Comparison of ENCODE assay signal across 8 cellular contexts in the genomic region with DNA sequence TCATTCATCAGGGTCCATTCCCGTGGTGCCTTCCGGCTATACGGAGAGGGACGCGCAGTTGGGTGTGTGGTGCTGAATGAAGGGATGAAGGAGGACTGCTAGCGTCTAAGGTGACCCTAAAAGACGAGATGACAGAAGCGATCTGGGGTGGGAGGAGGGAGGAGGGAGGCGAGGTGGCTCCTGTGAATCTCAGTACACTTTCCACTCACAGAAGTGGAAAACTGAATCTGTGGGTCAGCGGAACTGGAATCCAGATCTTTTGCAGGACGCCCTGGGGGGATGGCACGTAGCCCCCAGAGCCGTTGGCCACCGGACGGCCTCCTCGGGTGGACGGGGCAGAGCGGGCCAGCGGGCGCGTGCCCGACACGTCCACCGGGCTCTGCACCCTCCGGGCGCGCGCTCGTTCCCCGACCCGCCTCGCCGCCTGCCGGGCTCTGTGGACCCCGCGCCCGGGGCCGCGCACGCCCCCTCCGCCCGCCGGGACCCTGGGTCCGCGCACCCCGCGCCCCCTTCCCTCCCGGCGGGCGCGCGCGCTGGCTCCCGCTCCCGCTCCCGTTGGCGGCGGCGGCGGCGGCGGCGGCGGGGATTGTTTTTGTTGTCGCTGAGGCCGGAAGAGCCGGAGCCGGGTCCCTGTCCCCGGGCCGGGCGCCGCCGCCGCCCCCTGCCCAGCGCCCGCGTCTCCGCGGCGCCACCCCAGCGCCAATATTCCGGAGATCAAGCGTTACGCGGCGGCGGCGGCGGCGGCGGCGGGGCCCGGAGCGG. TPM values are rescaled to one million over a fixed set of nuclear protein-coding genes. Genes with fewer than 3 reads are reported as not detected.
DNase-seq lines count a peak whose midpoint lies in the region; ATAC-seq, FAIRE-seq and TF ChIP-seq lines count a peak whose summit lies in the region.

AGO4 (plus strand) TSS at position 403 of the 762 bp plus-strand sequence. CDS start 401 bp downstream, outside the sequence.

- no peaks in the 10 kb centered on the region for H4K20me1 ChIP-seq in endothelial cell of umbilical vein (replicated peaks; ENCODE audit: control insufficient read depth, extremely low read depth, insufficient read depth, low read length)

- no peak for FAIRE-seq in endothelial cell of umbilical vein (lab: Jason Lieb, UNC)

- H3K4me1 ChIP-seq in A673 (ENCODE audit: insufficient read depth, low read length, poor library complexity, severe bottlenecking), result no peaks in the 10 kb centered on the region
- H3K4me1 ChIP-seq in endothelial cell of umbilical vein (ENCODE audit: control insufficient read depth, extremely low read depth, insufficient read depth, low read length), result peaks cover 12% of the 10 kb centered on the region
- peaks cover 3 to 6% of the 10 kb centered on the region in 2 donors for H3K4me1 ChIP-seq in lung (ENCODE audit: control insufficient read depth in 2 of 2, insufficient read depth in 2 of 2, low read length in 2 of 2)

- H3K4me3 ChIP-seq in A673 (ENCODE audit: low read depth, low read length, poor library complexity, severe bottlenecking) (peak within 1 kb of the TSS; percentile 86), endothelial cell of umbilical vein (replicated peaks in 1 of 3; ENCODE audit: insufficient read depth in 1 of 3, low read depth in 1 of 3, low read length in 3 of 3) (peak within 1 kb of the TSS; percentile 71 to 93 (median 85)), lung (peak within 1 kb of the TSS; percentile 85)

- H3K9me3 ChIP-seq in A673 (ENCODE audit: low read depth, low read length, poor library complexity, severe bottlenecking), result no peaks in the 10 kb centered on the region
- no peaks in the 10 kb centered on the region for H3K9me3 ChIP-seq in endothelial cell of umbilical vein (replicated peaks; ENCODE audit: control insufficient read depth, insufficient read depth, low read length)
- H3K9me3 ChIP-seq in lung (ENCODE audit: control insufficient read depth in 2 of 2, insufficient read depth in 1 of 2, low read length in 1 of 2), result no peaks in the 10 kb centered on the region

- H3K27me3 ChIP-seq in A673 (replicated peaks; ENCODE audit: insufficient read depth, low read depth, low read length, poor library complexity) (no peaks in the 10 kb centered on the region), endothelial cell of umbilical vein (ENCODE audit: control insufficient read depth in 2 of 2, insufficient read depth in 2 of 2, low read length in 2 of 2) (no peaks in the 10 kb centered on the region), lung (ENCODE audit: control insufficient read depth, insufficient read depth) (no peaks in the 10 kb centered on the region)

- H3K4me2 ChIP-seq in endothelial cell of umbilical vein (ENCODE audit: insufficient read depth, low read length), result peak within 1 kb of the TSS; percentile 96

- TF ChIP-seq POLR2A in endothelial cell of umbilical vein (IDR thresholded peaks at IDR 0.05; ENCODE audit: low read depth, low read length), result no peak

- ATAC-seq in GM18498 (IDR thresholded peaks at IDR 0.05; ENCODE audit: unreplicated experiment) (peak; percentile 51), lung (ENCODE audit: insufficient read depth, low FRiP score) (peak; percentile 29), GM21619 (IDR thresholded peaks at IDR 0.05; ENCODE audit: unreplicated experiment) (no peak)

- TF ChIP-seq CTCF in A673 (conservative IDR thresholded peaks at IDR 0.05; ENCODE audit: low read depth, low read length), result no peak
- no peak for TF ChIP-seq CTCF in endothelial cell of umbilical vein (IDR thresholded peaks at IDR 0.05; ENCODE audit: extremely low read depth in 1 of 2, insufficient read depth in 1 of 2, low read depth in 1 of 2, low read length in 2 of 2)
- TF ChIP-seq CTCF in lung (IDR thresholded peaks at IDR 0.05; ENCODE audit: control extremely low read depth, extremely low read depth), result no peak

- H2AFZ ChIP-seq in endothelial cell of umbilical vein (ENCODE audit: low read depth, low read length), result peak within 1 kb of the TSS; percentile 96

- peak within 1 kb of the TSS; percentile 83 for H3K9ac ChIP-seq in endothelial cell of umbilical vein (replicated peaks; ENCODE audit: extremely low read depth, insufficient read depth, low read length)

- H3K79me2 ChIP-seq in endothelial cell of umbilical vein (ENCODE audit: control insufficient read depth, insufficient read depth, low read length), result peaks cover 19% of the 10 kb centered on the region

- BruUV-seq in A673 (replicated peaks; lab: Mats Ljungman, UMichigan), result no TSS peak
- no TSS peak for BruUV-seq in endothelial cell of umbilical vein (replicated peaks; lab: Mats Ljungman, UMichigan)

- peak within 1 kb of the TSS; percentile 79 for H3K27ac ChIP-seq in A673 (ENCODE audit: low read depth, low read length, poor library complexity, severe bottlenecking)
- peak within 1 kb of the TSS; percentile 65 for H3K27ac ChIP-seq in endothelial cell of umbilical vein (ENCODE audit: insufficient read depth, low read depth, low read length)
- peak within 1 kb of the TSS; percentile 97 for H3K27ac ChIP-seq in lung (ENCODE audit: low read depth in 1 of 2, low read length in 1 of 2)

- POLR2A ChIA-PET in A673 (lab: Charles Lee; ENCODE audit: low non-redundant PET), result no interaction called here
- POLR2A ChIA-PET in endothelial cell of umbilical vein (lab: Charles Lee), result no interaction called here

- intact Hi-C loops in A673 (cut with micrococcal nuclease; ENCODE audit: unreplicated experiment), result no loop called here
- intact Hi-C loops in endothelial cell of umbilical vein (cut with micrococcal nuclease), result no loop called here

- H3K9me1 ChIP-seq in endothelial cell of umbilical vein (replicated peaks; ENCODE audit: control insufficient read depth, extremely low read depth, insufficient read depth, low read length), result no peaks in the 10 kb centered on the region

- WGBS in lung, 2 donors, result 1 to 3% methylated on average over 50 to 94 of the region's 94 CpGs

- H3K36me3 ChIP-seq in A673 (ENCODE audit: insufficient read depth, low read length, poor library complexity, severe bottlenecking), result no peaks in the 10 kb centered on the region
- H3K36me3 ChIP-seq in endothelial cell of umbilical vein (ENCODE audit: control insufficient read depth in 2 of 2, extremely low read depth in 1 of 2, insufficient read depth in 2 of 2, low read length in 2 of 2), result no peaks in the 10 kb centered on the region
- H3K36me3 ChIP-seq in lung (ENCODE audit: control insufficient read depth in 2 of 2, insufficient read depth in 2 of 2, low read length in 2 of 2), result no peaks in the 10 kb centered on the region

- dilution Hi-C loops in endothelial cell of umbilical vein (cut with MboI; ENCODE audit: extremely low pct_ligation_motif_present, low sequenced_read_pairs), result no loop called here

- CTCF ChIA-PET in A673 (lab: Charles Lee), result interaction anchor here (0.6 to 0.7 kb wide), 2 partner anchors 17 to 37 kb away, joined by 4 to 9 read pairs; no protein-coding TSS in a partner anchor
- CTCF ChIA-PET in endothelial cell of umbilical vein (lab: Charles Lee), result interaction anchor here (1.4 kb wide), 1 partner anchor 12 kb away, joined by 3 read pairs; no protein-coding TSS in a partner anchor

- DNase-seq in A673 (ENCODE audit: low spot score), result peak; percentile 49
- peak; percentile 39 for DNase-seq in NCI-H146 treated with DMSO at 0.1 percent for 48 hours (lab: John Stamatoyannopoulos, UW; ENCODE audit: unreplicated experiment)
- peak; percentile 78 for DNase-seq in activated CD8-positive, alpha-beta memory T cell treated with anti-CD3 and anti-CD28 coated beads for 24 hours
- peak; percentile 42 for DNase-seq in endothelial cell of umbilical vein (ENCODE audit: low read depth, low spot score)
- DNase-seq in lung (ENCODE audit: low spot score), result peak; percentile 39
- peak; percentile 8 to 14 for DNase-seq in stimulated activated CD8-positive, alpha-beta memory T cell treated with anti-CD3 and anti-CD28 coated beads, Interleukin-15, amount 100 ng/mL, for 48 hours (ENCODE audit: low read depth in 2 of 2)

TF ChIP-seq in endothelial cell of umbilical vein, 7 proteins besides CTCF, POLR2A, EP300 and RAD21:
- no peak for TF ChIP-seq JUN (IDR thresholded peaks at IDR 0.05; ENCODE audit: borderline replicate concordance, insufficient read depth, insufficient read length, low read depth)
- TF ChIP-seq FOS (IDR thresholded peaks at IDR 0.05; ENCODE audit: borderline replicate concordance, insufficient read depth, low read length), result no peak
- TF ChIP-seq, protein P1, sequence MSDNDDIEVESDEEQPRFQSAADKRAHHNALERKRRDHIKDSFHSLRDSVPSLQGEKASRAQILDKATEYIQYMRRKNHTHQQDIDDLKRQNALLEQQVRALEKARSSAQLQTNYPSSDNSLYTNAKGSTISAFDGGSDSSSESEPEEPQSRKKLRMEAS (IDR thresholded peaks at IDR 0.05; ENCODE audit: insufficient read depth, insufficient read length), result no peak
- TF ChIP-seq EZH2 (IDR thresholded peaks at IDR 0.05; ENCODE audit: borderline replicate concordance, low read depth, low read length, severe bottlenecking), result no peak
- no peak for TF ChIP-seq GATA2 (IDR thresholded peaks at IDR 0.05; ENCODE audit: insufficient read depth, insufficient read length, low read depth, low read length)
- TF ChIP-seq POLR2AphosphoS5 (IDR thresholded peaks at IDR 0.05; ENCODE audit: insufficient read depth, low read depth, low read length), result no peak
- TF ChIP-seq MYC (IDR thresholded peaks at IDR 0.05; ENCODE audit: low read depth, low read length), result no peak

RNA-seq across cellular contexts. Expression of gene AGO4, which starts in this region (rescaled TPM):
- total RNA-seq in A673 (2021) (7.0 and 8.6 TPM in 2 replicates), endothelial cell of umbilical vein (16.2 and 19.8 TPM in 2 replicates), lung (10 to 100 TPM; 18.9 to 37.3 TPM)
- polyA plus RNA-seq in endothelial cell of umbilical vein (9.7 and 11.1 TPM in 2 replicates), lung (10 to 100 TPM in 1 of 2 donors, 1 to 10 TPM in 1; 8.5 to 19.5 TPM)
- polyA plus RNA-seq in endothelial cell of umbilical vein (2011; cell fraction: cytosol; rRNA removed), result 5.4 and 7.9 TPM in 2 replicates
- 30.8 and 34.4 TPM in 2 replicates for polyA plus RNA-seq in endothelial cell of umbilical vein (2011; cell fraction: nucleus; rRNA removed)
- 8.6 and 9.0 TPM in 2 replicates for polyA plus RNA-seq in endothelial cell of umbilical vein (2012)
- 55.9 and 57.6 TPM in 2 replicates for polyA minus RNA-seq in endothelial cell of umbilical vein
- 10.3 TPM for polyA minus RNA-seq in endothelial cell of umbilical vein (2011; cell fraction: cytosol; rRNA and poly(A)+ RNA removed)
- 29.4 and 47.1 TPM in 2 replicates for polyA minus RNA-seq in endothelial cell of umbilical vein (2011; cell fraction: nucleus; rRNA and poly(A)+ RNA removed)

Comparison
In these comparisons a context has a peak if more than half of its experiments do, and no peak if none do; other contexts are left out.
1. DNase-seq: peak in every context shown above with its lines; median percentile 78 in activated CD8-positive, alpha-beta memory T cell treated with anti-CD3 and anti-CD28 coated beads for 24 hours; 49 in A673; 42 in endothelial cell of umbilical vein; 39 in NCI-H146 treated with DMSO at 0.1 percent for 48 hours; 39 in lung; 11 in stimulated activated CD8-positive, alpha-beta memory T cell treated with anti-CD3 and anti-CD28 coated beads, Interleukin-15, amount 100 ng/mL, for 48 hours.